In genomic region chr11:96341237-96342130, GRCh38 we compare ENCODE assay signal across 8 cellular contexts. TPM values are rescaled to one million over a fixed set of nuclear protein-coding genes. Genes with fewer than 3 reads are reported as not detected.
DNase-seq lines count a peak whose midpoint lies in the region; ATAC-seq and TF ChIP-seq lines count a peak whose summit lies in the region.

No MANE protein-coding gene starts in this region.

- peaks cover 0 to 2% (median 0%) of the 10 kb centered on the region in 9 donors for H3K9me3 Mint-ChIP-seq in naive thymus-derived CD8-positive, alpha-beta T cell

- peak overlapping the region; percentile 66 to 90 (median 68) for H3K4me3 ChIP-seq in esophagus muscularis mucosa
- H3K4me3 ChIP-seq in subcutaneous abdominal adipose tissue (ENCODE audit: low read depth in 1 of 5, low read length in 5 of 5): peak overlapping the region; percentile 78 to 99 (median 81)

- H3K4me1 ChIP-seq in esophagus muscularis mucosa: peaks cover 46 to 59% (median 56%) of the 10 kb centered on the region in 4 donors
- peaks cover 16 to 52% (median 50%) of the 10 kb centered on the region in 5 donors for H3K4me1 ChIP-seq in subcutaneous abdominal adipose tissue (ENCODE audit: control insufficient read depth in 5 of 5, insufficient read depth in 5 of 5, low read length in 5 of 5)

- H3K27ac ChIP-seq in esophagus muscularis mucosa (replicated peaks in 1 of 4) (peak overlapping the region; percentile 85 to 91 (median 88)), subcutaneous abdominal adipose tissue (ENCODE audit: low read depth, low read length) (peak overlapping the region; percentile 96)

- intact Hi-C loops in esophagus muscularis mucosa (cut with DNase I): loop anchor here (2.0 to 5.0 kb wide), 6 partner anchors 104 to 504 kb away; partner anchors contain the start of gene MTMR2

- no peak for TF ChIP-seq POLR2A in esophagus muscularis mucosa (IDR thresholded peaks at IDR 0.05; ENCODE audit: low read depth)

- 25% methylated on average over 19 of the region's 26 CpGs for WGBS in esophagus muscularis mucosa

- peak overlapping the region; percentile 91 to 99 (median 96) for H3K4me3 Mint-ChIP-seq in naive thymus-derived CD8-positive, alpha-beta T cell

- DNase-seq in DMS79 (lab: John Stamatoyannopoulos, UW) (peak; percentile 44), NCI-H226 (peak; percentile 26), esophagus muscularis mucosa (ENCODE audit: extremely low spot score) (no peak), NCI-H1930 (lab: John Stamatoyannopoulos, UW) (no peak)
- DNase-seq in activated T-cell treated with anti-CD3 and anti-CD28 coated beads, Interleukin-2, amount 50 U/mL, for 1 hour: peak; percentile 75
- DNase-seq in naive thymus-derived CD8-positive, alpha-beta T cell: peak; percentile 56 to 83 (median 72)

- H3K27me3 ChIP-seq in esophagus muscularis mucosa: no peaks in the 10 kb centered on the region
- no peaks in the 10 kb centered on the region for H3K27me3 ChIP-seq in subcutaneous abdominal adipose tissue (ENCODE audit: control insufficient read depth in 5 of 5, insufficient read depth in 4 of 5, low read length in 5 of 5)

- peaks cover 8 to 17% (median 11%) of the 10 kb centered on the region in 3 donors for H3K36me3 Mint-ChIP-seq in naive thymus-derived CD8-positive, alpha-beta T cell

- H3K27me3 Mint-ChIP-seq in naive thymus-derived CD8-positive, alpha-beta T cell: no peaks in the 10 kb centered on the region

- H3K4me1 Mint-ChIP-seq in naive thymus-derived CD8-positive, alpha-beta T cell: peaks cover 29 to 66% (median 48%) of the 10 kb centered on the region in 4 donors

- peak overlapping the region; percentile 94 to 99 (median 97) for H3K27ac Mint-ChIP-seq in naive thymus-derived CD8-positive, alpha-beta T cell

- POLR2A ChIA-PET in naive thymus-derived CD8-positive, alpha-beta T cell (lab: Charles Lee): interaction anchor here (0.7 to 5.4 kb wide), 19 partner anchors 13 to 328 kb away, joined by 3 to 28 read pairs (median 5); partner anchors contain the start of genes CCDC82 and JRKL

- no peaks in the 10 kb centered on the region for H3K9me3 ChIP-seq in esophagus muscularis mucosa
- no peaks in the 10 kb centered on the region for H3K9me3 ChIP-seq in subcutaneous abdominal adipose tissue (ENCODE audit: control insufficient read depth in 5 of 5, low read length in 5 of 5)

- peak; percentile 33 for ATAC-seq in GM21786 (IDR thresholded peaks at IDR 0.05; ENCODE audit: unreplicated experiment)
- peak; percentile 57 for ATAC-seq in naive thymus-derived CD8-positive, alpha-beta T cell

- no peak for TF ChIP-seq EP300 in esophagus muscularis mucosa (IDR thresholded peaks at IDR 0.05)

- H3K36me3 ChIP-seq in esophagus muscularis mucosa (no peaks in the 10 kb centered on the region), subcutaneous abdominal adipose tissue (ENCODE audit: control insufficient read depth in 5 of 5, insufficient read depth in 5 of 5, low read length in 5 of 5) (no peaks in the 10 kb centered on the region)

- H3K9ac ChIP-seq in subcutaneous abdominal adipose tissue (ENCODE audit: low read length in 5 of 5): peak overlapping the region; percentile 56 to 91 (median 89)

- peak; percentile 31 to 51 (median 46) for TF ChIP-seq CTCF in esophagus muscularis mucosa (IDR thresholded peaks at IDR 0.05)

RNA-seq across cellular contexts. Expression of gene MAML2, which starts 1.5 kb away (rescaled TPM):
- 10 to 100 TPM; 20.0 to 33.7 (median 23.2) TPM for total RNA-seq in esophagus muscularis mucosa
- 10 to 100 TPM; 68.2 to 68.5 TPM for total RNA-seq in naive thymus-derived CD8-positive, alpha-beta T cell
- 10 to 100 TPM in 2 of 3 donors, 1 to 10 TPM in 1; 6.6 to 33.0 (median 15.3) TPM for polyA plus RNA-seq in naive thymus-derived CD8-positive, alpha-beta T cell

RNA-seq across cellular contexts. Expression of gene CCDC82, which starts 48.2 kb away (rescaled TPM):
- 10 to 100 TPM; 12.3 to 23.3 (median 14.7) TPM for total RNA-seq in esophagus muscularis mucosa
- 10 to 100 TPM; 31.9 to 36.0 TPM for total RNA-seq in naive thymus-derived CD8-positive, alpha-beta T cell
- polyA plus RNA-seq in naive thymus-derived CD8-positive, alpha-beta T cell: 10 to 100 TPM; 14.2 to 21.4 (median 18.0) TPM

RNA-seq across cellular contexts. Expression of gene JRKL, which starts 48.3 kb away (rescaled TPM):
- total RNA-seq in esophagus muscularis mucosa: 1 to 10 TPM; 4.5 to 7.9 (median 6.9) TPM
- 10 to 100 TPM; 12.5 to 13.4 TPM for total RNA-seq in naive thymus-derived CD8-positive, alpha-beta T cell
- 1 to 10 TPM; 1.4 to 5.4 (median 2.8) TPM for polyA plus RNA-seq in naive thymus-derived CD8-positive, alpha-beta T cell

Comparison
In these comparisons a context has a peak if more than half of its experiments do, and no peak if none do; other contexts are left out.
1. DNase-seq: peak in DMS79 (single experiment), NCI-H226 (single experiment), activated T-cell treated with anti-CD3 and anti-CD28 coated beads, Interleukin-2, amount 50 U/mL, for 1 hour (single experiment) and naive thymus-derived CD8-positive, alpha-beta T cell (10 of 10); none in esophagus muscularis mucosa (single experiment) and NCI-H1930 (0 of 2).